Comparison of ENCODE assay signal across 10 cellular contexts in the genomic region with DNA sequence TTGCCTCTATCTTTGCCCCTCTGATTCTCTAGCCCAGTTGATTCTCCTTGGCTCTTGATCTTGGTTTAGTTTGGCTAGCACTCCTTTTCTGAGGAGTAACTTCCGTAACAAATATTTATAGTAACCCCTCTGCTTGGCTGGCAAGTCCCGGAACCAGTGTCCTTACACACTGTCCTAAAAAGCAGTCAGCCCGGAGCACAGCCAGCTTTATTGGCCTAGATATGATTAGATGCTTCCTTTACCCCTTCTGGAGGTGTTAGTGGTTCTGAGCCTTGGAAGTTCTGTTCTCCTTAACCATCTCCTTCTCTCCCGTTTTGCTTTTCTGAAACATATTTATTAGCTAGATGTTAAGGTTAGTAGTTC. TPM values are rescaled to one million over a fixed set of nuclear protein-coding genes. Genes with fewer than 3 reads are reported as not detected.
DNase-seq lines count a peak whose midpoint lies in the region; ATAC-seq and TF ChIP-seq lines count a peak whose summit lies in the region.
"Had no signal": no experiment of that assay in that cellular context is flagged by ENCODE, and none has a peak within 500 bp of the region (broad histone marks: within the 10 kb centered on the region; RNA-seq: fewer than 3 reads in every experiment).

No MANE protein-coding gene starts in this region.

- no peaks in the 10 kb centered on the region for H3K36me3 ChIP-seq in Peyer's patch
- H3K36me3 ChIP-seq in sigmoid colon, result no peaks in the 10 kb centered on the region

- TF ChIP-seq CTCF in C4-2B (conservative IDR thresholded peaks at IDR 0.05), result no peak
- TF ChIP-seq CTCF in Peyer's patch (IDR thresholded peaks at IDR 0.05), result no peak
- TF ChIP-seq CTCF in sigmoid colon (IDR thresholded peaks at IDR 0.05), result no peak

- ATAC-seq in left cardiac atrium, result peak; percentile 84 to 87
- ATAC-seq: activated T-cell treated with anti-CD3 and anti-CD28 coated beads, Interleukin-2, amount 50 U/mL, for 72 hours had no signal

- H3K9me3 ChIP-seq in Peyer's patch (no peaks in the 10 kb centered on the region), sigmoid colon (no peaks in the 10 kb centered on the region)

- intact Hi-C loops in left cardiac atrium (cut with DNase I) (no loop called here), sigmoid colon (cut with DNase I) (no loop called here)

- H3K27ac ChIP-seq in C4-2B (peak overlapping the region; percentile 72; the same call in 1 of the 2 replicates), Peyer's patch (peak overlapping the region in 3 of 4 donors; percentile 38 to 82 (median 70)), sigmoid colon (peak overlapping the region; percentile 36 to 59 (median 56))

- 5 to 39% methylated on average over 4 of the region's 4 CpGs for WGBS in sigmoid colon, 2 donors

- DNase-seq in Peyer's patch (no peak), left cardiac atrium (peak; percentile 66), sigmoid colon (peak; percentile 81), T-helper 9 cell (no peak), NCI-H510A (lab: John Stamatoyannopoulos, UW) (no peak)
- no peak for DNase-seq in activated T-cell treated with anti-CD3 and anti-CD28 coated beads, Interleukin-2, amount 50 U/mL, for 1 hour
- DNase-seq in stimulated activated CD4-positive, alpha-beta T cell treated with anti-CD3 and anti-CD28 coated beads, Interleukin-2, amount 100 ng/mL, for 48 hours, result no peak
- DNase-seq: activated T-cell treated with anti-CD3 and anti-CD28 coated beads, Interleukin-2, amount 50 U/mL, for 72 hours had no signal

- H3K4me1 ChIP-seq in Peyer's patch, result peaks cover 0 to 33% (median 5%) of the 10 kb centered on the region in 4 donors
- peaks cover 0 to 20% (median 15%) of the 10 kb centered on the region in 4 donors for H3K4me1 ChIP-seq in sigmoid colon

- no peaks in the 10 kb centered on the region for H3K27me3 ChIP-seq in Peyer's patch
- H3K27me3 ChIP-seq in sigmoid colon, result no peaks in the 10 kb centered on the region

- TF ChIP-seq EP300 in sigmoid colon (IDR thresholded peaks at IDR 0.05), result no peak

- H3K4me3 ChIP-seq in Peyer's patch, result no peak overlapping the region
- H3K4me3 ChIP-seq in sigmoid colon, result no peak overlapping the region

- TF ChIP-seq POLR2A in Peyer's patch (IDR thresholded peaks at IDR 0.05) (no peak), sigmoid colon (IDR thresholded peaks at IDR 0.05) (no peak)

RNA-seq across cellular contexts. Expression of gene MSMP, which starts 17.0 kb away (rescaled TPM):
- total RNA-seq in Peyer's patch (not detected), left cardiac atrium (not detected), sigmoid colon (not detected)
- under 1 TPM in 1 of 3 donors, not detected in 2; 0.57 TPM for polyA plus RNA-seq in sigmoid colon
- total RNA-seq: activated T-cell treated with anti-CD3 and anti-CD28 coated beads, Interleukin-2, amount 50 U/mL, for 72 hours; astrocyte had no signal

RNA-seq across cellular contexts. Expression of gene NPR2, which starts 20.3 kb away (rescaled TPM):
- 10 to 100 TPM in 3 of 4 donors, 1 to 10 TPM in 1; 6.7 to 29.5 (median 21.6) TPM for total RNA-seq in Peyer's patch
- 10 to 100 TPM; 21.1 to 24.3 TPM for total RNA-seq in left cardiac atrium
- 10 to 100 TPM; 20.3 to 26.6 (median 24.4) TPM for total RNA-seq in sigmoid colon
- 1 to 10 TPM in 1 of 3 donors, under 1 TPM in 2; 0.60 to 9.5 (median 0.69) TPM for polyA plus RNA-seq in sigmoid colon

RNA-seq across cellular contexts. Expression of gene RGP1, which starts 22.0 kb away (rescaled TPM):
- total RNA-seq in Peyer's patch (10 to 100 TPM; 16.5 to 44.4 (median 38.3) TPM), left cardiac atrium (10 to 100 TPM; 23.6 to 34.6 TPM), sigmoid colon (10 to 100 TPM; 13.3 to 23.5 (median 13.5) TPM)
- polyA plus RNA-seq in sigmoid colon, result 10 to 100 TPM; 10.2 to 37.2 (median 21.3) TPM

RNA-seq across cellular contexts. Expression of gene GBA2, which starts 22.0 kb away (rescaled TPM):
- total RNA-seq in Peyer's patch (100 to 1,000 TPM; 263 to 474 (median 436) TPM), left cardiac atrium (10 to 100 TPM; 92.5 to 97.7 TPM), sigmoid colon (10 to 100 TPM; 45.9 to 91.7 (median 64.8) TPM)
- 10 to 100 TPM; 34.8 to 88.5 (median 58.5) TPM for polyA plus RNA-seq in sigmoid colon

RNA-seq across cellular contexts. Expression of gene CREB3, which starts 38.6 kb away (rescaled TPM):
- 10 to 100 TPM; 19.8 to 34.3 (median 28.5) TPM for total RNA-seq in Peyer's patch
- total RNA-seq in left cardiac atrium, result 10 to 100 TPM; 24.6 to 36.2 TPM
- total RNA-seq in sigmoid colon, result 10 to 100 TPM; 65.9 to 82.7 (median 75.4) TPM
- 10 to 100 TPM; 31.0 to 39.0 (median 35.3) TPM for polyA plus RNA-seq in sigmoid colon

Comparison
In these comparisons a context has a peak if more than half of its experiments do, and no peak if none do; other contexts are left out.
1. DNase-seq: peak in left cardiac atrium (single experiment) and sigmoid colon (single experiment); none in Peyer's patch (0 of 3), activated T-cell treated with anti-CD3 and anti-CD28 coated beads, Interleukin-2, amount 50 U/mL, for 1 hour (single experiment), T-helper 9 cell (single experiment), NCI-H510A (single experiment) and stimulated activated CD4-positive, alpha-beta T cell treated with anti-CD3 and anti-CD28 coated beads, Interleukin-2, amount 100 ng/mL, for 48 hours (0 of 2).
2. Peak in every context shown above with its lines, with median percentiles within 50 percentile points of each other: H3K27ac ChIP-seq.